In genomic region chr2:73998933-73999332, GRCh38 we compare ENCODE assay signal across 16 cellular contexts. TPM values are rescaled to one million over a fixed set of nuclear protein-coding genes. Genes with fewer than 3 reads are reported as not detected.
DNase-seq lines count a peak whose midpoint lies in the region; ATAC-seq, FAIRE-seq and TF ChIP-seq lines count a peak whose summit lies in the region.
"Had no signal": no experiment of that assay in that cellular context is flagged by ENCODE, and none has a peak within 500 bp of the region (broad histone marks: within the 10 kb centered on the region; RNA-seq: fewer than 3 reads in every experiment).

No MANE protein-coding gene starts in this region.

- H3K36me3 Mint-ChIP-seq in activated naive CD4-positive, alpha-beta T cell treated with anti-CD3 and anti-CD28 coated beads for 36 hours (ENCODE audit: low read depth) = peaks cover 6% of the 10 kb centered on the region
- H3K36me3 Mint-ChIP-seq in T-cell (peaks cover 4% of the 10 kb centered on the region), glutamatergic neuron (ENCODE audit: unreplicated experiment) (no peaks in the 10 kb centered on the region)

- no peak for ATAC-seq in T-cell (replicated peaks in 1 of 4)
- peak; percentile 13 for ATAC-seq in stimulated activated naive CD8-positive, alpha-beta T cell treated with anti-CD3 and anti-CD28 coated beads, Interleukin-15, amount 100 ng/mL, for 72 hours
- ATAC-seq: left cardiac atrium, right cardiac atrium had no signal

- POLR2A ChIA-PET in T-cell (lab: Charles Lee) = no interaction called here

- no peak overlapping the region for H3K4me3 ChIP-seq in small intestine (ENCODE audit: low read depth in 1 of 2, low read length in 2 of 2)
- H3K4me3 ChIP-seq: breast epithelium, uterus had no signal

- 77 to 83% (median 80%) methylated on average over 4 of the region's 4 CpGs for WGBS in small intestine, 3 donors

- peaks cover 5 to 13% of the 10 kb centered on the region in 2 donors for H3K4me1 ChIP-seq in small intestine (ENCODE audit: control insufficient read depth in 2 of 2, insufficient read depth in 1 of 2, low read depth in 1 of 2, low read length in 1 of 2)

- no peak overlapping the region for H3K4me3 Mint-ChIP-seq in activated naive CD4-positive, alpha-beta T cell treated with anti-CD3 and anti-CD28 coated beads for 36 hours
- H3K4me3 Mint-ChIP-seq in T-cell = peak overlapping the region in 1 of 3 donors; percentile 40
- H3K4me3 Mint-ChIP-seq in glutamatergic neuron (ENCODE audit: unreplicated experiment) = peak overlapping the region; percentile 78
- peak overlapping the region; percentile 5 to 52 for H3K4me3 Mint-ChIP-seq in stimulated activated naive CD8-positive, alpha-beta T cell treated with anti-CD3 and anti-CD28 coated beads, Interleukin-15, amount 100 ng/mL, for 72 hours

- intact Hi-C loops in activated naive CD4-positive, alpha-beta T cell treated with anti-CD3 and anti-CD28 coated beads for 36 hours (cut with micrococcal nuclease) = no loop called here

- H3K9me3 Mint-ChIP-seq in activated naive CD4-positive, alpha-beta T cell treated with anti-CD3 and anti-CD28 coated beads for 36 hours = no peaks in the 10 kb centered on the region
- no peaks in the 10 kb centered on the region for H3K9me3 Mint-ChIP-seq in T-cell
- peaks cover 30% of the 10 kb centered on the region for H3K9me3 Mint-ChIP-seq in glutamatergic neuron (ENCODE audit: unreplicated experiment)
- H3K9me3 Mint-ChIP-seq in stimulated activated naive CD8-positive, alpha-beta T cell treated with anti-CD3 and anti-CD28 coated beads, Interleukin-15, amount 100 ng/mL, for 72 hours = no peaks in the 10 kb centered on the region

- DNase-seq in activated naive CD4-positive, alpha-beta T cell treated with anti-CD3 and anti-CD28 coated beads for 36 hours = no peak
- DNase-seq in activated naive CD4-positive, alpha-beta T cell (lab: John Stamatoyannopoulos, UW) = no peak
- DNase-seq in T-cell (no peak), glutamatergic neuron (no peak), NCI-H2171 (lab: John Stamatoyannopoulos, UW) (no peak), small intestine (no peak), EL (no peak)
- DNase-seq in stimulated activated naive CD8-positive, alpha-beta T cell treated with anti-CD3 and anti-CD28 coated beads, Interleukin-15, amount 100 ng/mL, for 72 hours = no peak
- DNase-seq: erythroblast, GF-D8, left cardiac atrium, NCI-H1105 treated with DMSO at 0.1 percent for 48 hours, NCI-H526, right cardiac atrium, uterus had no signal

- CTCF ChIA-PET in activated naive CD4-positive, alpha-beta T cell treated with anti-CD3 and anti-CD28 coated beads for 36 hours (lab: Charles Lee) = interaction anchor here (0.6 to 1.7 kb wide), 4 partner anchors 11 to 166 kb away, joined by 4 to 14 read pairs (median 4); no protein-coding TSS in a partner anchor
- CTCF ChIA-PET in T-cell (lab: Charles Lee) = interaction anchor here in 1 of 2 donors (0.8 to 1.0 kb wide), 2 partner anchors 12 to 171 kb away, joined by 3 read pairs; partner anchors contain the start of gene STAMBP

- H3K27me3 Mint-ChIP-seq in activated naive CD4-positive, alpha-beta T cell treated with anti-CD3 and anti-CD28 coated beads for 36 hours (ENCODE audit: low read depth) = no peaks in the 10 kb centered on the region
- H3K27me3 Mint-ChIP-seq in T-cell (no peaks in the 10 kb centered on the region), glutamatergic neuron (ENCODE audit: unreplicated experiment) (peaks cover 18% of the 10 kb centered on the region)
- H3K27me3 Mint-ChIP-seq in stimulated activated naive CD8-positive, alpha-beta T cell treated with anti-CD3 and anti-CD28 coated beads, Interleukin-15, amount 100 ng/mL, for 72 hours = no peaks in the 10 kb centered on the region

- no peaks in the 10 kb centered on the region for H3K27me3 ChIP-seq in small intestine (ENCODE audit: control insufficient read depth in 2 of 2, insufficient read depth in 2 of 2, low read length in 2 of 2)
- H3K27me3 ChIP-seq: breast epithelium, uterus had no signal

- H3K27ac ChIP-seq in small intestine (ENCODE audit: low read depth in 1 of 2, low read length in 1 of 2) = no peak overlapping the region

- no peaks in the 10 kb centered on the region for H3K36me3 ChIP-seq in small intestine (ENCODE audit: control insufficient read depth in 2 of 2, insufficient read depth in 2 of 2, low read length in 2 of 2)
- H3K36me3 ChIP-seq: breast epithelium, uterus had no signal

- peaks cover 84% of the 10 kb centered on the region for H3K4me1 Mint-ChIP-seq in activated naive CD4-positive, alpha-beta T cell treated with anti-CD3 and anti-CD28 coated beads for 36 hours (ENCODE audit: low read depth)
- H3K4me1 Mint-ChIP-seq in T-cell (peaks cover 72 to 80% (median 78%) of the 10 kb centered on the region in 3 donors), glutamatergic neuron (ENCODE audit: low read depth, unreplicated experiment) (peaks cover 48% of the 10 kb centered on the region)
- H3K4me1 Mint-ChIP-seq in stimulated activated naive CD8-positive, alpha-beta T cell treated with anti-CD3 and anti-CD28 coated beads, Interleukin-15, amount 100 ng/mL, for 72 hours = peaks cover 96% of the 10 kb centered on the region

- TF ChIP-seq CTCF in glutamatergic neuron (IDR thresholded peaks at IDR 0.05; ENCODE audit: partially characterized antibody, unreplicated experiment) = no peak

- no peaks in the 10 kb centered on the region for H3K9me3 ChIP-seq in small intestine (ENCODE audit: control insufficient read depth, low read depth)
- H3K9me3 ChIP-seq: breast epithelium, uterus had no signal

- H3K27ac Mint-ChIP-seq in activated naive CD4-positive, alpha-beta T cell treated with anti-CD3 and anti-CD28 coated beads for 36 hours = peak overlapping the region; percentile 60
- H3K27ac Mint-ChIP-seq in T-cell (peak overlapping the region; percentile 77 to 82), glutamatergic neuron (ENCODE audit: unreplicated experiment) (peak overlapping the region; percentile 30)
- H3K27ac Mint-ChIP-seq in stimulated activated naive CD8-positive, alpha-beta T cell treated with anti-CD3 and anti-CD28 coated beads, Interleukin-15, amount 100 ng/mL, for 72 hours = peak overlapping the region in 1 of 2 donors; percentile 1

- no peak for FAIRE-seq in small intestine (lab: Jason Lieb, UNC)

RNA-seq across cellular contexts. Expression of gene TET3, which starts 14.2 kb away (rescaled TPM):
- total RNA-seq in activated naive CD4-positive, alpha-beta T cell treated with anti-CD3 and anti-CD28 coated beads for 36 hours = 10 to 100 TPM; 14.4 to 15.2 TPM
- total RNA-seq in T-cell = 10 to 100 TPM; 22.5 to 32.2 (median 26.8) TPM
- total RNA-seq in glutamatergic neuron (ENCODE audit: unreplicated experiment) = 92.4 TPM
- 1 to 10 TPM; 2.7 to 6.8 (median 5.6) TPM for polyA plus RNA-seq in small intestine
